14 cellular contexts compared by ENCODE assay signal in the genomic region with DNA sequence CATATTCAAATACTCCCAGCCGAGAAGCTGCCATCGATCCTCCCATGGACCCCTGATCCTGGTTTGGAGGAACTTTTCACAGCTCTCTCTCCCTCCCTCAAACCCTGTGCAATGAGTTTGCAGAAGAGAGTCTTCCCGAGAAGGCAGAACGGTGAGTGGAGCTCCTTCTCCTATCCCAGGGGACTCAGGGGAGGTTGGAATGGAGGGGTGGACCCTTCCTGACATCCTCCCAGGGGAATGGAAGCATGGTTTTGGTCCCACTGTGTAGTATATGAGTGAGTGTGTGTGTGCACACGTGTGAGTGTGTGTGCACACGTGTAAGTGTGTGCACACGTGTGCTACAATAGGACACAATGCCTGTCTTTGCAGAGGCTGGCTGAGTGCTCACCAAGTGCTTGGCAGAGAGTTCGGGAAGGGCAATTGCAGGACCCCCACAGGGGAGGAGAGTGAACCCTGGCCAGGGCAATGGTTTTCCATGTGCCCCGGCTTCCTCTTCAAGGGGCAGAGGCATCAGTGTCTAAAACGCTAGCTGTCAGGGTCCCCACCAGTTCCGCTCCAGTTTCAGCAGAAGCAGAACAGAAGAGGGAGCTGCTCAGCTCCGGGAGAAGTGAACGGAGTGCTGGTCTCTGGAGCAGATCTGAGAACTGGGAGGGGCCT. TPM values are rescaled to one million over a fixed set of nuclear protein-coding genes. Genes with fewer than 3 reads are reported as not detected.
A peak's percentile ranks its signal among the peaks of the same experiment; 100 is the strongest.
DNase-seq lines count a peak whose midpoint lies in the region; ATAC-seq and TF ChIP-seq lines count a peak whose summit lies in the region.
"Had no signal": no experiment of that assay in that cellular context is flagged by ENCODE, and none has a peak within 500 bp of the region (broad histone marks: within the 10 kb centered on the region; RNA-seq: fewer than 3 reads in every experiment).

No MANE protein-coding gene starts in this region.

- peaks cover 3% of the 10 kb centered on the region for H3K27me3 Mint-ChIP-seq in neural progenitor cell (ENCODE audit: insufficient read depth, low read depth)

- H3K27ac ChIP-seq in neural progenitor cell (no peak overlapping the region), aorta (ENCODE audit: low read depth in 1 of 2, low read length in 2 of 2) (no peak overlapping the region)
- H3K27ac ChIP-seq: A549 had no signal

- peak overlapping the region; percentile 21 for H2AFZ ChIP-seq in neural progenitor cell (replicated peaks)

- no peaks in the 10 kb centered on the region for H3K36me3 ChIP-seq in neural progenitor cell
- H3K36me3 ChIP-seq in aorta (ENCODE audit: control insufficient read depth in 1 of 2, insufficient read depth in 2 of 2, low read length in 1 of 2), result no peaks in the 10 kb centered on the region

- peaks cover 19% of the 10 kb centered on the region for H3K4me1 Mint-ChIP-seq in neural progenitor cell
- H3K4me1 Mint-ChIP-seq: memory B cell had no signal

- H3K4me3 Mint-ChIP-seq in neural progenitor cell, result no peak overlapping the region
- H3K4me3 Mint-ChIP-seq: activated T-cell treated with anti-CD3 and anti-CD28 coated beads, Interleukin-2, amount 50 U/mL, for 4 hours; memory B cell had no signal

- H3K4me1 ChIP-seq in neural progenitor cell (peaks cover 18% of the 10 kb centered on the region), aorta (ENCODE audit: control insufficient read depth in 1 of 2, insufficient read depth in 2 of 2, low read length in 2 of 2) (no peaks in the 10 kb centered on the region)
- H3K4me1 ChIP-seq: A549 had no signal

- ATAC-seq in Right ventricle myocardium inferior (peak; percentile 77), aorta (ENCODE audit: low FRiP score) (peak; percentile 78), GM21423 (IDR thresholded peaks at IDR 0.05; ENCODE audit: unreplicated experiment) (no peak), GM18868 (IDR thresholded peaks at IDR 0.05; ENCODE audit: unreplicated experiment) (no peak), HG02938 (IDR thresholded peaks at IDR 0.05; ENCODE audit: unreplicated experiment) (no peak)
- ATAC-seq: activated T-cell treated with anti-CD3 and anti-CD28 coated beads, Interleukin-2, amount 50 U/mL, for 4 hours had no signal

- intact Hi-C loops in Right ventricle myocardium inferior (cut with DNase I) (loop anchor here (5.0 kb wide), 1 partner anchor 39 kb away; no protein-coding TSS in a partner anchor), cardiac septum (cut with DNase I) (no loop called here), aorta (cut with DNase I) (no loop called here)

- TF ChIP-seq CTCF in foreskin fibroblast (IDR thresholded peaks at IDR 0.05; ENCODE audit: low read depth, low read length) (no peak), neural progenitor cell (IDR thresholded peaks at IDR 0.05) (no peak)

- H3K79me2 ChIP-seq in neural progenitor cell (ENCODE audit: low read depth), result no peaks in the 10 kb centered on the region

- H3K9me3 ChIP-seq in neural progenitor cell (ENCODE audit: low read depth) (no peaks in the 10 kb centered on the region), aorta (ENCODE audit: control insufficient read depth, low read length) (no peaks in the 10 kb centered on the region)
- H3K9me3 ChIP-seq: A549 had no signal

- H4K20me1 ChIP-seq in neural progenitor cell (ENCODE audit: low read depth), result no peaks in the 10 kb centered on the region

- H3K27me3 ChIP-seq in neural progenitor cell, result no peaks in the 10 kb centered on the region
- H3K27me3 ChIP-seq in aorta (ENCODE audit: control insufficient read depth in 1 of 2, insufficient read depth in 2 of 2, low read length in 1 of 2), result no peaks in the 10 kb centered on the region

- H3K4me2 ChIP-seq in neural progenitor cell, result peak overlapping the region; percentile 46
- H3K4me2 ChIP-seq: A549 had no signal

- H3K9ac ChIP-seq in neural progenitor cell, result no peak overlapping the region

- H3K36me3 Mint-ChIP-seq in neural progenitor cell, result no peaks in the 10 kb centered on the region
- H3K36me3 Mint-ChIP-seq: memory B cell had no signal

- no peak overlapping the region for H3K27ac Mint-ChIP-seq in neural progenitor cell
- H3K27ac Mint-ChIP-seq: memory B cell had no signal

- H3K4me3 ChIP-seq in foreskin fibroblast (ENCODE audit: low read depth in 1 of 2, low read length in 2 of 2) (peak overlapping the region; percentile 8 to 55), neural progenitor cell (no peak overlapping the region), aorta (ENCODE audit: low read length in 2 of 2) (no peak overlapping the region)
- H3K4me3 ChIP-seq: A549 had no signal

- peak; percentile 67 for DNase-seq in Right ventricle myocardium inferior (ENCODE audit: missing footprints)
- DNase-seq in cardiac septum (ENCODE audit: low spot score), result no peak
- DNase-seq in foreskin fibroblast, result peak in 1 of 2 donors; percentile 54
- peak; percentile 18 for DNase-seq in neural progenitor cell (ENCODE audit: low spot score)
- peak; percentile 50 to 61 for DNase-seq in aorta
- DNase-seq: activated T-cell treated with anti-CD3 and anti-CD28 coated beads, Interleukin-2, amount 50 U/mL, for 4 hours; NCI-H2081; RPMI8226; small intestine had no signal

- H3F3A ChIP-seq in neural progenitor cell (ENCODE audit: low read depth), result no peaks in the 10 kb centered on the region

- no peaks in the 10 kb centered on the region for H3K9me3 Mint-ChIP-seq in neural progenitor cell
- H3K9me3 Mint-ChIP-seq: activated T-cell treated with anti-CD3 and anti-CD28 coated beads, Interleukin-2, amount 50 U/mL, for 4 hours; memory B cell had no signal

- 12 to 14% methylated on average over 13 of the region's 13 CpGs for WGBS in aorta, 2 donors

RNA-seq across cellular contexts. Expression of gene IL16, which starts 13.8 kb away (rescaled TPM):
- 3.7 TPM for total RNA-seq in Right ventricle myocardium inferior
- total RNA-seq in cardiac septum, result 2.5 TPM
- 0.09 TPM in 1 of 2 replicates, not detected in the other for total RNA-seq in neural progenitor cell (ENCODE audit: low replicate concordance)
- total RNA-seq in aorta, result 10 to 100 TPM in 1 of 2 donors, 1 to 10 TPM in 1; 9.1 to 19.5 TPM
- 1 to 10 TPM; 5.3 to 6.5 TPM for polyA plus RNA-seq in aorta

RNA-seq across cellular contexts. Expression of gene CFAP161, which starts 48.8 kb away (rescaled TPM):
- total RNA-seq in Right ventricle myocardium inferior (0.38 TPM), cardiac septum (1.7 TPM), neural progenitor cell (ENCODE audit: low replicate concordance) (1.9 TPM in 1 of 2 replicates, not detected in the other), aorta (under 1 TPM; 0.45 to 0.84 TPM)
- not detected for polyA plus RNA-seq in aorta
- total RNA-seq: activated T-cell treated with anti-CD3 and anti-CD28 coated beads, Interleukin-2, amount 50 U/mL, for 4 hours had no signal
- polyA plus RNA-seq: A549 had no signal

Comparison
In these comparisons a context has a peak if more than half of its experiments do, and no peak if none do; other contexts are left out.
1. ATAC-seq: peak in Right ventricle myocardium inferior (single experiment) and aorta (single experiment); none in GM21423 (single experiment), GM18868 (single experiment) and HG02938 (single experiment).
2. H3K4me3 ChIP-seq: peak in foreskin fibroblast (2 of 2); none in neural progenitor cell (single experiment) and aorta (0 of 2).